8 cellular contexts compared by ENCODE assay signal in genomic region chr7:2757904-2758672, GRCh38.
DNase-seq lines count a peak whose midpoint lies in the region; ATAC-seq and TF ChIP-seq lines count a peak whose summit lies in the region.

No MANE protein-coding gene starts in this region.

- no peaks in the 10 kb centered on the region for H3K27me3 ChIP-seq in lung (ENCODE audit: control insufficient read depth, insufficient read depth)

- WGBS in lung, 2 donors: 36 to 42% methylated on average over 12 of the region's 12 CpGs

- H3K27ac ChIP-seq in caudate nucleus (ENCODE audit: low read depth, low read length) (peak overlapping the region; percentile 89), lung (ENCODE audit: low read depth in 1 of 2, low read length in 1 of 2) (peak overlapping the region; percentile 71 to 78)

- H3K4me3 ChIP-seq in lung: no peak overlapping the region

- in situ Hi-C loops in GM13976 (cut with MboI; ENCODE audit: low sequenced_read_pairs, unreplicated experiment): no loop called here

- H3K9me3 ChIP-seq in lung (ENCODE audit: control insufficient read depth in 2 of 2, insufficient read depth in 1 of 2, low read length in 1 of 2): no peaks in the 10 kb centered on the region

- DNase-seq in GM13976 (ENCODE audit: low spot score) (peak; percentile 76), HCEC 1CT (peak; percentile 98), M059J (ENCODE audit: low read depth) (peak; percentile 99), UCSD-AML1 (lab: John Stamatoyannopoulos, UW; ENCODE audit: unreplicated experiment) (peak; percentile 21), caudate nucleus (lab: John Stamatoyannopoulos, UW) (peak in 24 of 61 donors; percentile 13 to 80 (median 48)), lung (ENCODE audit: low spot score) (no peak), NCI-H2081 treated with DMSO at 0.1 percent for 48 hours (lab: John Stamatoyannopoulos, UW) (no peak)
- DNase-seq in stimulated activated CD8-positive, alpha-beta memory T cell treated with anti-CD3 and anti-CD28 coated beads, Interleukin-12 subunit alpha, Interleukin-12 subunit beta, amount 100 ng/mL, for 4 hours (ENCODE audit: low read depth): peak; percentile 36

- TF ChIP-seq CTCF in GM13976 (IDR thresholded peaks at IDR 0.05; ENCODE audit: borderline replicate concordance, control extremely low read depth, extremely low read depth, insufficient read depth, missing control alignments): no peak
- TF ChIP-seq CTCF in lung (IDR thresholded peaks at IDR 0.05; ENCODE audit: control extremely low read depth, extremely low read depth): no peak

- peaks cover 0 to 2% of the 10 kb centered on the region in 2 donors for H3K36me3 ChIP-seq in lung (ENCODE audit: control insufficient read depth in 2 of 2, insufficient read depth in 2 of 2, low read length in 2 of 2)

- ATAC-seq in lung (ENCODE audit: insufficient read depth, low FRiP score): peak; percentile 70

- H3K4me1 ChIP-seq in lung (ENCODE audit: control insufficient read depth in 2 of 2, insufficient read depth in 2 of 2, low read length in 2 of 2): peaks cover 3 to 19% of the 10 kb centered on the region in 2 donors

Comparison
In these comparisons a context has a peak if more than half of its experiments do, and no peak if none do; other contexts are left out.
1. DNase-seq: peak in GM13976 (single experiment), HCEC 1CT (single experiment), M059J (single experiment), UCSD-AML1 (single experiment) and stimulated activated CD8-positive, alpha-beta memory T cell treated with anti-CD3 and anti-CD28 coated beads, Interleukin-12 subunit alpha, Interleukin-12 subunit beta, amount 100 ng/mL, for 4 hours (single experiment); none in lung (single experiment) and NCI-H2081 treated with DMSO at 0.1 percent for 48 hours (single experiment).